In genomic region chr7:148540041-148540738, GRCh38 we compare ENCODE assay signal across 13 cellular contexts. TPM values are rescaled to one million over a fixed set of nuclear protein-coding genes. Genes with fewer than 3 reads are reported as not detected.
DNase-seq lines count a peak whose midpoint lies in the region; ATAC-seq and TF ChIP-seq lines count a peak whose summit lies in the region.
"Had no signal": no experiment of that assay in that cellular context is flagged by ENCODE, and none has a peak within 500 bp of the region (broad histone marks: within the 10 kb centered on the region; RNA-seq: fewer than 3 reads in every experiment).

No MANE protein-coding gene starts in this region.

- no peaks in the 10 kb centered on the region for H3K4me1 Mint-ChIP-seq in endothelial cell (ENCODE audit: unreplicated experiment)

- no peaks in the 10 kb centered on the region for H3K27me3 Mint-ChIP-seq in endothelial cell (ENCODE audit: unreplicated experiment)

- no peaks in the 10 kb centered on the region for H3K27me3 ChIP-seq in adipocyte (replicated peaks; ENCODE audit: control insufficient read depth, insufficient read depth, low read length)
- no peaks in the 10 kb centered on the region for H3K27me3 ChIP-seq in rectal smooth muscle tissue (ENCODE audit: control insufficient read depth, insufficient read depth, low read length)

- H3K9ac ChIP-seq in adipocyte (ENCODE audit: low read length) (peak overlapping the region; percentile 82), rectal smooth muscle tissue (ENCODE audit: low read length) (no peak overlapping the region)

- H3K36me3 ChIP-seq in adipocyte (ENCODE audit: control insufficient read depth, insufficient read depth, low read length, severe bottlenecking) (no peaks in the 10 kb centered on the region), rectal smooth muscle tissue (ENCODE audit: control insufficient read depth, insufficient read depth, low read length) (no peaks in the 10 kb centered on the region)

- no peaks in the 10 kb centered on the region for H3K36me3 Mint-ChIP-seq in endothelial cell (ENCODE audit: low read depth, unreplicated experiment)
- H3K36me3 Mint-ChIP-seq: naive B cell had no signal

- H3K4me3 ChIP-seq in adipocyte (ENCODE audit: low read length) (peak overlapping the region; percentile 40), rectal smooth muscle tissue (ENCODE audit: low read length) (no peak overlapping the region)

- TF ChIP-seq CTCF in endothelial cell (IDR thresholded peaks at IDR 0.05; ENCODE audit: unreplicated experiment): no peak

- no peak overlapping the region for H3K4me3 Mint-ChIP-seq in endothelial cell (ENCODE audit: unreplicated experiment)
- H3K4me3 Mint-ChIP-seq: activated T-cell treated with anti-CD3 and anti-CD28 coated beads, Interleukin-2, amount 50 U/mL, for 72 hours; naive B cell had no signal

- H3K4me1 ChIP-seq in adipocyte (ENCODE audit: control insufficient read depth, insufficient read depth, low read length) (peaks cover 14% of the 10 kb centered on the region), rectal smooth muscle tissue (ENCODE audit: control insufficient read depth, insufficient read depth, low read length) (peaks cover 7% of the 10 kb centered on the region)

- H3K27ac Mint-ChIP-seq in endothelial cell (ENCODE audit: unreplicated experiment): no peak overlapping the region
- H3K27ac Mint-ChIP-seq: activated T-cell treated with anti-CD3 and anti-CD28 coated beads, Interleukin-2, amount 50 U/mL, for 72 hours had no signal

- ATAC-seq in GM19023 (IDR thresholded peaks at IDR 0.05; ENCODE audit: unreplicated experiment) (no peak), HG02970 (IDR thresholded peaks at IDR 0.05; ENCODE audit: low FRiP score, unreplicated experiment) (no peak)
- ATAC-seq: activated T-cell treated with anti-CD3 and anti-CD28 coated beads, Interleukin-2, amount 50 U/mL, for 72 hours had no signal

- peak; percentile 13 for DNase-seq in GM04504 (ENCODE audit: low read depth)
- DNase-seq in adipocyte (ENCODE audit: low read depth): peak; percentile 46
- peak; percentile 21 for DNase-seq in glomerular visceral epithelial cell (ENCODE audit: extremely low spot score)
- DNase-seq in NCI-H1436 treated with DMSO at 0.1 percent for 48 hours (lab: John Stamatoyannopoulos, UW): no peak
- DNase-seq in endothelial cell (ENCODE audit: low spot score): no peak
- DNase-seq: activated T-cell treated with anti-CD3 and anti-CD28 coated beads, Interleukin-2, amount 50 U/mL, for 72 hours; DMS79 treated with DMSO at 0.1 percent for 48 hours; naive B cell; NCI-H2081 had no signal

- H3K9me3 ChIP-seq in adipocyte (ENCODE audit: control insufficient read depth, low read length): no peaks in the 10 kb centered on the region

- no peaks in the 10 kb centered on the region for H3K9me3 Mint-ChIP-seq in endothelial cell (ENCODE audit: unreplicated experiment)
- H3K9me3 Mint-ChIP-seq: activated T-cell treated with anti-CD3 and anti-CD28 coated beads, Interleukin-2, amount 50 U/mL, for 72 hours; naive B cell had no signal

- H3K27ac ChIP-seq in rectal smooth muscle tissue (ENCODE audit: low read depth, low read length): peak overlapping the region; percentile 37

RNA-seq across cellular contexts. Expression of gene C7orf33, which starts 50.4 kb away (rescaled TPM):
- not detected for total RNA-seq in endothelial cell (ENCODE audit: unreplicated experiment)
- total RNA-seq: activated T-cell treated with anti-CD3 and anti-CD28 coated beads, Interleukin-2, amount 50 U/mL, for 72 hours; T-helper 2 cell treated with Interferon-gamma antibody and Interleukin-4, amounts not matched to agents 100 ng/mL and 5 ng/mL, for 36 hours had no signal

Comparison
In these comparisons a context has a peak if more than half of its experiments do, and no peak if none do; other contexts are left out.
1. DNase-seq: peak in GM04504 (single experiment), adipocyte (single experiment) and glomerular visceral epithelial cell (single experiment); none in NCI-H1436 treated with DMSO at 0.1 percent for 48 hours (single experiment) and endothelial cell (single experiment).